8 cellular contexts compared by ENCODE assay signal in the genomic region with DNA sequence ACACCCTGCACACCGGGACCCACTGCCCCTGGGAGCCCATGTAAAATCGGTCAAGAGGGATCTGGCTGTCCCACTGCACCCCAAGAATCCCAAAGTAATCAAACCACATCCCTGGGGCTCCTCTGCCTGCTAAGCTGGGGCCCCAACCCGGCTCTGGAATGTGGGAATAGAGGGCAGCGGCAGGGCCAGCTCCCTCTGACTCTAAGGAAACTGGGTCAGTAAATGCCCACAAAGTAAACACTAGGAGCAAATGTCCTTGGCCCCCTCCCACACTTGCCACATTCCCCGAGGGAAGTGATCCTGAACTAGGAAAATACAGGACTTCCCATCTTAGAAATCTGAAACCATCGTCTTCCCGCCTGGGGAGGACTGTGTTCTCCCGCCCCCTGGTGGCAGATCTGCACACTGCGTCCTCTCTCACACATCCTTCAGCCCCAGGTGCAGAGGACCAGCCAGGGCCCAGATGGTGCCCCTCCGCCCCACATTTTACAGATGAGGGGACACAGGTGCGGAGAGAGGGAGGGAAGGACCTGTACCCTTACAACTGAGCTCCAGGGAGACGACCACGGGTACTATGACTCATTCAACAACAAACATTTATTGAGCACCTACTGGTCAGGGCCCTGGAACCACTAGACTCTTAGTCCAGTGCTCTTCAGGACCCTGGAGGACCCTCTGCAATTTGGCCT. TPM values are rescaled to one million over a fixed set of nuclear protein-coding genes. Genes with fewer than 3 reads are reported as not detected.
DNase-seq lines count a peak whose midpoint lies in the region; ATAC-seq, FAIRE-seq and TF ChIP-seq lines count a peak whose summit lies in the region.

No MANE protein-coding gene starts in this region.

- CTCF ChIA-PET in HEK293T (lab: Yijun Ruan, JAX): interaction anchor here (0.6 to 3.2 kb wide), 19 partner anchors 10 to 112 kb away, joined by 3 to 28 read pairs (median 4); a partner anchor contains a TSS

- FAIRE-seq in endometrium (lab: Jason Lieb, UNC): peak; percentile 55

- WGBS in mesodermal cell (ENCODE audit: insufficient coverage in 2 of 2), 2 experiments: 13 to 16% methylated on average over 7 to 9 of the region's 13 CpGs

- H3K4me3 ChIP-seq in mesodermal cell (ENCODE audit: extremely low read depth, insufficient read depth, low read length, poor library complexity, severe bottlenecking): no peak overlapping the region

- peak; percentile 87 for DNase-seq in Ammon's horn (ENCODE audit: low spot score)
- DNase-seq in HEK293T (ENCODE audit: extremely low spot score): peak; percentile 88
- DNase-seq in NCI-H69 (lab: John Stamatoyannopoulos, UW): peak; percentile 92
- peak; percentile 46 to 66 for DNase-seq in activated CD8-positive, alpha-beta memory T cell treated with anti-CD3 and anti-CD28 coated beads for 1 hour (ENCODE audit: extremely low read depth in 1 of 2, low read depth in 1 of 2)
- peak; percentile 63 to 69 for DNase-seq in stimulated activated CD8-positive, alpha-beta memory T cell treated with anti-CD3 and anti-CD28 coated beads, Interleukin-2, amount 100 ng/mL, for 48 hours (ENCODE audit: low read depth in 2 of 2)

- POLR2A ChIA-PET in HEK293T (lab: Yijun Ruan, JAX): interaction anchor here (0.6 to 4.3 kb wide), 7 partner anchors 8 to 156 kb away, joined by 3 to 24 read pairs (median 6); a partner anchor contains a TSS

- no peaks in the 10 kb centered on the region for H3K9me3 ChIP-seq in mesodermal cell (ENCODE audit: control insufficient read depth, low read length)

- H3K27ac ChIP-seq in mesodermal cell (ENCODE audit: low read depth, low read length, severe bottlenecking): peak overlapping the region; percentile 59

- no peak for ATAC-seq in HG02798 (IDR thresholded peaks at IDR 0.05; ENCODE audit: poor library complexity, unreplicated experiment)

- H3K4me1 ChIP-seq in mesodermal cell (ENCODE audit: control insufficient read depth, insufficient read depth, low read length, poor library complexity, severe bottlenecking): peaks cover 11% of the 10 kb centered on the region

- peaks cover 20% of the 10 kb centered on the region for H3K36me3 ChIP-seq in mesodermal cell (ENCODE audit: control insufficient read depth, insufficient read depth, low read length)

TF ChIP-seq in HEK293T, 16 proteins besides CTCF, POLR2A, EP300 and RAD21:
- TF ChIP-seq ZNF384 (IDR thresholded peaks at IDR 0.05) (no peak), SP1 (IDR thresholded peaks at IDR 0.05) (no peak), BHLHE40 (IDR thresholded peaks at IDR 0.05; ENCODE audit: borderline replicate concordance) (no peak), FOXA1 (IDR thresholded peaks at IDR 0.05) (no peak), SUZ12 (IDR thresholded peaks at IDR 0.05) (no peak), HDGF (IDR thresholded peaks at IDR 0.05; ENCODE audit: borderline replicate concordance) (0 out of 2 replicates have a peak, but pooled peaks have one; percentile 95), L3MBTL2 (conservative IDR thresholded peaks at IDR 0.05) (0 out of 2 replicates have a peak, but pooled peaks have one; percentile 22), FOXM1 (IDR thresholded peaks at IDR 0.05; ENCODE audit: borderline replicate concordance) (0 out of 2 replicates have a peak, but pooled peaks have one; percentile 37)

RNA-seq across cellular contexts. Expression of a gene that starts 10.2 kb away (rescaled TPM):
- 51.8 TPM for polyA plus RNA-seq in mesodermal cell (2013, experiment 1 of 2)
- polyA plus RNA-seq in mesodermal cell (2013, experiment 2 of 2): 41.0 TPM

RNA-seq across cellular contexts. Expression of a gene that starts 11.3 kb away (rescaled TPM):
- 380 TPM for polyA plus RNA-seq in mesodermal cell (2013, experiment 1 of 2)
- 318 TPM for polyA plus RNA-seq in mesodermal cell (2013, experiment 2 of 2)

RNA-seq across cellular contexts. Expression of a gene that starts 15.0 kb away (rescaled TPM):
- 133 TPM for polyA plus RNA-seq in mesodermal cell (2013, experiment 1 of 2)
- 116 TPM for polyA plus RNA-seq in mesodermal cell (2013, experiment 2 of 2)

RNA-seq across cellular contexts. Expression of a gene that starts 34.5 kb away (rescaled TPM):
- polyA plus RNA-seq in mesodermal cell (2013, experiment 1 of 2): 72.1 TPM
- 61.6 TPM for polyA plus RNA-seq in mesodermal cell (2013, experiment 2 of 2)

RNA-seq across cellular contexts. Expression of a gene that starts 36.1 kb away (rescaled TPM):
- 0.41 TPM for polyA plus RNA-seq in mesodermal cell (2013, experiment 1 of 2)
- polyA plus RNA-seq in mesodermal cell (2013, experiment 2 of 2): not detected
